ENCODE assay signal across 1 cellular context in the genomic region with DNA sequence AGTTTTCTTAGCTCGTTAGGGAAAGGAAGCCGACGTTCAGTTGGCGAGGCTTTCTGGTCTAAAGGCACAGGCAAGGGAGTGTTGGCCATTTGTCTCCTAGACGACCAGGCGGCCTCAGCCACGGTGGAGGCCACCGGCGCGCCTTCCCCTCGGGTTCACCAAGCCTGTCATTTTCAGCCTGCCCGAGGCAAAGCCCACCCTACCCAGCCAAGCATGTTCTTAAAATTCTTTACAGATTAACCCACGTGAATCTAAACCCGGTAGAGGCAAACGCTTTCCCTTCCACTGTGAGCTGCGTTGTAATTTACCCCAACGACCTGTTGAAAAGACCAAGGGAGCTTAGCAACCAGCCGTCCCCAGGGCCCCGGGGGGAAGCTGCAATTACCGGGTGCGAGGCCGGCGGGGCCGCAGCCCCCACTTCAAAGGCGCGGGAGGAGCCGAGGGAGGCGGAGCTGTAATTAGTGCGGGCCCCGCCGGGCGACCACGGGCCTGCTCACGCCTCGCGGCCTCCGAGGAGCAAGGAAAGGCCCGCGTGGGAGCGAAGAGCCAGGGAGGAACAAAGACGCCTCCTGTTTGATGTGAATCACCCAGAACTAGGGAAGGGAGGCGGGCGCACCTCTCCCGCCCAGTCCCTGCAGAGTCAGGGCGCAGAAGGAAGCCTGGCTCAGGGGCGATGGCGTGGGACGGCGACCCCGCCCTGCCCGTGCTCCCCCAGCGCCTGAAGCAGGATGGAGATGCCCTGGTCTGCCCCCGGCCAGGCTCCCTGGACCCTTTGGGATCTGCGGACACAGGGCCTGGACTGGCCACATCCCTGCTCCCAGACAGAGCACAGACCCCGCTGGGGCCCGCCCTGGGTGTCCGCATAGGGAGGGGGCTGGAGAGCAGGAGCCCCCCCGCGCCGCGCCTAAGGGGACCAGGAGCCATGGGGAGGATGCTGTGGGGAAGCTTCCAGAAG.
TF ChIP-seq lines count a peak whose summit lies in the region.

No MANE protein-coding gene starts in this region.

TF ChIP-seq in GM12878, 131 proteins besides CTCF, POLR2A, EP300 and RAD21:
- TF ChIP-seq CHD1 (IDR thresholded peaks at IDR 0.05; ENCODE audit: low read depth, low read length) (no peak), ZZZ3 (IDR thresholded peaks at IDR 0.05; ENCODE audit: control insufficient read depth, insufficient read length, low read depth) (no peak), PML (IDR thresholded peaks at IDR 0.05; ENCODE audit: low read length) (no peak), TBL1XR1 (IDR thresholded peaks at IDR 0.05; ENCODE audit: low read depth, low read length) (no peak), RUNX3 (IDR thresholded peaks at IDR 0.05; ENCODE audit: low read length) (no peak), SUPT20H (IDR thresholded peaks at IDR 0.05; ENCODE audit: borderline replicate concordance, control insufficient read depth, low read depth, low read length) (no peak), ESRRA (IDR thresholded peaks at IDR 0.05; ENCODE audit: low read length) (no peak), TCF12 (IDR thresholded peaks at IDR 0.05; ENCODE audit: low read depth, low read length) (no peak), TCF3 (IDR thresholded peaks at IDR 0.05; ENCODE audit: borderline replicate concordance, insufficient read depth, low read depth, low read length) (no peak), MEF2B (IDR thresholded peaks at IDR 0.05; ENCODE audit: partially characterized antibody, poor library complexity, severe bottlenecking) (peak; percentile 65), BHLHE40 (IDR thresholded peaks at IDR 0.05; ENCODE audit: borderline replicate concordance in 1 of 2, low read depth in 2 of 2, low read length in 1 of 2) (peak in 1 of 2 experiments; percentile 42; a peak in 1 of 4 replicates), STAT3 (IDR thresholded peaks at IDR 0.05; ENCODE audit: low read depth, low read length) (no peak)
- TF ChIP-seq, protein P1, sequence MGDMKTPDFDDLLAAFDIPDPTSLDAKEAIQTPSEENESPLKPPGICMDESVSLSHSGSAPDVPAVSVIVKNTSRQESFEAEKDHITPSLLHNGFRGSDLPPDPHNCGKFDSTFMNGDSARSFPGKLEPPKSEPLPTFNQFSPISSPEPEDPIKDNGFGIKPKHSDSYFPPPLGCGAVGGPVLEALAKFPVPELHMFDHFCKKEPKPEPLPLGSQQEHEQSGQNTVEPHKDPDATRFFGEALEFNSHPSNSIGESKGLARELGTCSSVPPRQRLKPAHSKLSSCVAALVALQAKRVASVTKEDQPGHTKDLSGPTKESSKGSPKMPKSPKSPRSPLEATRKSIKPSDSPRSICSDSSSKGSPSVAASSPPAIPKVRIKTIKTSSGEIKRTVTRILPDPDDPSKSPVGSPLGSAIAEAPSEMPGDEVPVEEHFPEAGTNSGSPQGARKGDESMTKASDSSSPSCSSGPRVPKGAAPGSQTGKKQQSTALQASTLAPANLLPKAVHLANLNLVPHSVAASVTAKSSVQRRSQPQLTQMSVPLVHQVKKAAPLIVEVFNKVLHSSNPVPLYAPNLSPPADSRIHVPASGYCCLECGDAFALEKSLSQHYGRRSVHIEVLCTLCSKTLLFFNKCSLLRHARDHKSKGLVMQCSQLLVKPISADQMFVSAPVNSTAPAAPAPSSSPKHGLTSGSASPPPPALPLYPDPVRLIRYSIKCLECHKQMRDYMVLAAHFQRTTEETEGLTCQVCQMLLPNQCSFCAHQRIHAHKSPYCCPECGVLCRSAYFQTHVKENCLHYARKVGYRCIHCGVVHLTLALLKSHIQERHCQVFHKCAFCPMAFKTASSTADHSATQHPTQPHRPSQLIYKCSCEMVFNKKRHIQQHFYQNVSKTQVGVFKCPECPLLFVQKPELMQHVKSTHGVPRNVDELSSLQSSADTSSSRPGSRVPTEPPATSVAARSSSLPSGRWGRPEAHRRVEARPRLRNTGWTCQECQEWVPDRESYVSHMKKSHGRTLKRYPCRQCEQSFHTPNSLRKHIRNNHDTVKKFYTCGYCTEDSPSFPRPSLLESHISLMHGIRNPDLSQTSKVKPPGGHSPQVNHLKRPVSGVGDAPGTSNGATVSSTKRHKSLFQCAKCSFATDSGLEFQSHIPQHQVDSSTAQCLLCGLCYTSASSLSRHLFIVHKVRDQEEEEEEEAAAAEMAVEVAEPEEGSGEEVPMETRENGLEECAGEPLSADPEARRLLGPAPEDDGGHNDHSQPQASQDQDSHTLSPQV (IDR thresholded peaks at IDR 0.05), result no peak
TF ChIP-seq in GM12878: peak in this region for 2.
